ENCODE assay signal across 8 cellular contexts in the genomic region with DNA sequence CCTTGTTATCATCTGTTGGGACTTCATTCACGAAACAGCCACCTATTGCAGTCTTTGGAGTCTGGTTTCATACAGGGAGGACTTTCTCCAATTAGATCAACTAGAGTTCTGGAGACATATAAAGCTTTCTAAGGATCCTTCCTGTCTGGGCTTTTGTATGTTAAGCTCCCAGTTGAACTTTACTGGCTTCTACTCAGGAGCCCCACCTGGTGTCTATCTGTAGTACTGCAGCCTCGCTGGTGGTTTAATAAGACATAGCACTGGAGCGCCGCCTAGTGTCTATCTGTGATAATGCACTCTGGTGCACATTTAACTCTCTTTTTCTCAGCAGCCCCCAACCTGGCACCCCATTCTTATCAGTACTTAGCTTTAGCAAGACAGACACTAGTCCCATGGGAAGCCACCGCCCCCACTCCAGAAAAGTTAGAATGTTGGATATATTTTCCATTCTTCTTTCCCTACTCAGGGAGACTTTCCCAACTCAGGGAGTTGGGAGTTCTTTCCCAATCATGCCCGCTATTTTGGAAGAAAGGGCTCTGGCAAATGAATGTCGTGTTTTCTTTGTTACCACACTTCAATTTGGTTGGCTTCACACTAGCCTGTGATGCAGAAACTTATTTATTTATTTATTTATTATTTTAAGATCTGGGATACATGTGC. TPM values are rescaled to one million over a fixed set of nuclear protein-coding genes. Genes with fewer than 3 reads are reported as not detected.
DNase-seq lines count a peak whose midpoint lies in the region; ATAC-seq and TF ChIP-seq lines count a peak whose summit lies in the region.

No MANE protein-coding gene starts in this region.

- no peaks in the 10 kb centered on the region for H3K9me3 ChIP-seq in HEK293 (ENCODE audit: control insufficient read depth, insufficient read depth, low read depth, low read length)

- H3K4me3 ChIP-seq in HEK293 (ENCODE audit: low read depth, low read length): no peak overlapping the region

- CTCF ChIA-PET in HEK293 (lab: Yijun Ruan, JAX): interaction anchor here (0.5 to 9.6 kb wide), 67 partner anchors 8 to 1336 kb away, joined by 3 to 540 read pairs (median 4); a partner anchor contains a TSS

- TF ChIP-seq CTCF in HEK293 (tag by site-specific recombination; IDR thresholded peaks at IDR 0.05): peak; percentile 93

- H3K36me3 ChIP-seq in HEK293 (ENCODE audit: control insufficient read depth in 2 of 2, insufficient read depth in 1 of 2, low read length in 2 of 2): no peaks in the 10 kb centered on the region

- ATAC-seq in left lobe of liver (peak; percentile 100), GM21528 (IDR thresholded peaks at IDR 0.05; ENCODE audit: low FRiP score, unreplicated experiment) (no peak)

- POLR2A ChIA-PET in HEK293 (lab: Yijun Ruan, JAX): interaction anchor here (0.6 kb wide), 1 partner anchor 80 kb away, joined by 3 read pairs; no protein-coding TSS in a partner anchor

- H3K27ac ChIP-seq in HEK293 (ENCODE audit: extremely low read depth, low read depth, low read length): no peak overlapping the region

- H3K4me1 ChIP-seq in HEK293 (ENCODE audit: control insufficient read depth, insufficient read depth, low read length): no peaks in the 10 kb centered on the region

- DNase-seq in DMS153 (lab: John Stamatoyannopoulos, UW) (peak; percentile 16), NCI-H2196 treated with DMSO at 0.1 percent for 48 hours (lab: John Stamatoyannopoulos, UW; ENCODE audit: unreplicated experiment) (peak; percentile 21), cerebellar cortex (ENCODE audit: low spot score) (peak; percentile 44), left lobe of liver (ENCODE audit: low spot score) (peak; percentile 77)
- DNase-seq in activated CD4-positive, CD25-positive, alpha-beta regulatory T cell treated with anti-CD3 and anti-CD28 coated beads, Interleukin-2, amount 50 U/mL, for 72 hours: peak; percentile 89
- peak; percentile 62 to 69 (median 67) for DNase-seq in stimulated activated CD4-positive, alpha-beta T cell treated with anti-CD3 and anti-CD28 coated beads, TNF-alpha, amount 100 ng/mL, for 4 hours (ENCODE audit: low read depth in 3 of 3)

TF ChIP-seq in HEK293, 187 proteins besides CTCF, POLR2A, EP300 and RAD21:
- TF ChIP-seq ZFP41 (tag by site-specific recombination; IDR thresholded peaks at IDR 0.05; ENCODE audit: borderline replicate concordance): no peak
- TF ChIP-seq EGR2 (tag by site-specific recombination; IDR thresholded peaks at IDR 0.05; ENCODE audit: low read depth): no peak
- TF ChIP-seq ZNF426 (tag by site-specific recombination; IDR thresholded peaks at IDR 0.05): 0 out of 2 replicates have a peak, but pooled peaks have one; percentile 7
- no peak for TF ChIP-seq ZNF792 (tag by site-specific recombination; IDR thresholded peaks at IDR 0.05)
- no peak for TF ChIP-seq ZNF514 (tag by site-specific recombination; IDR thresholded peaks at IDR 0.05)
- TF ChIP-seq ZFP37 (tag by site-specific recombination; IDR thresholded peaks at IDR 0.05): no peak
- no peak for TF ChIP-seq ZNF274 (IDR thresholded peaks at IDR 0.05; ENCODE audit: low read length)
- no peak for TF ChIP-seq ZNF274 (tag by site-specific recombination; IDR thresholded peaks at IDR 0.05; ENCODE audit: borderline replicate concordance)
- peak; percentile 93 for TF ChIP-seq SETDB1 (IDR thresholded peaks at IDR 0.05; ENCODE audit: insufficient read length, low read length)
- peak; percentile 79; the same call in 1 of the 2 replicates for TF ChIP-seq ZNF660 (tag by site-specific recombination; IDR thresholded peaks at IDR 0.05)
- TF ChIP-seq, protein P1, sequence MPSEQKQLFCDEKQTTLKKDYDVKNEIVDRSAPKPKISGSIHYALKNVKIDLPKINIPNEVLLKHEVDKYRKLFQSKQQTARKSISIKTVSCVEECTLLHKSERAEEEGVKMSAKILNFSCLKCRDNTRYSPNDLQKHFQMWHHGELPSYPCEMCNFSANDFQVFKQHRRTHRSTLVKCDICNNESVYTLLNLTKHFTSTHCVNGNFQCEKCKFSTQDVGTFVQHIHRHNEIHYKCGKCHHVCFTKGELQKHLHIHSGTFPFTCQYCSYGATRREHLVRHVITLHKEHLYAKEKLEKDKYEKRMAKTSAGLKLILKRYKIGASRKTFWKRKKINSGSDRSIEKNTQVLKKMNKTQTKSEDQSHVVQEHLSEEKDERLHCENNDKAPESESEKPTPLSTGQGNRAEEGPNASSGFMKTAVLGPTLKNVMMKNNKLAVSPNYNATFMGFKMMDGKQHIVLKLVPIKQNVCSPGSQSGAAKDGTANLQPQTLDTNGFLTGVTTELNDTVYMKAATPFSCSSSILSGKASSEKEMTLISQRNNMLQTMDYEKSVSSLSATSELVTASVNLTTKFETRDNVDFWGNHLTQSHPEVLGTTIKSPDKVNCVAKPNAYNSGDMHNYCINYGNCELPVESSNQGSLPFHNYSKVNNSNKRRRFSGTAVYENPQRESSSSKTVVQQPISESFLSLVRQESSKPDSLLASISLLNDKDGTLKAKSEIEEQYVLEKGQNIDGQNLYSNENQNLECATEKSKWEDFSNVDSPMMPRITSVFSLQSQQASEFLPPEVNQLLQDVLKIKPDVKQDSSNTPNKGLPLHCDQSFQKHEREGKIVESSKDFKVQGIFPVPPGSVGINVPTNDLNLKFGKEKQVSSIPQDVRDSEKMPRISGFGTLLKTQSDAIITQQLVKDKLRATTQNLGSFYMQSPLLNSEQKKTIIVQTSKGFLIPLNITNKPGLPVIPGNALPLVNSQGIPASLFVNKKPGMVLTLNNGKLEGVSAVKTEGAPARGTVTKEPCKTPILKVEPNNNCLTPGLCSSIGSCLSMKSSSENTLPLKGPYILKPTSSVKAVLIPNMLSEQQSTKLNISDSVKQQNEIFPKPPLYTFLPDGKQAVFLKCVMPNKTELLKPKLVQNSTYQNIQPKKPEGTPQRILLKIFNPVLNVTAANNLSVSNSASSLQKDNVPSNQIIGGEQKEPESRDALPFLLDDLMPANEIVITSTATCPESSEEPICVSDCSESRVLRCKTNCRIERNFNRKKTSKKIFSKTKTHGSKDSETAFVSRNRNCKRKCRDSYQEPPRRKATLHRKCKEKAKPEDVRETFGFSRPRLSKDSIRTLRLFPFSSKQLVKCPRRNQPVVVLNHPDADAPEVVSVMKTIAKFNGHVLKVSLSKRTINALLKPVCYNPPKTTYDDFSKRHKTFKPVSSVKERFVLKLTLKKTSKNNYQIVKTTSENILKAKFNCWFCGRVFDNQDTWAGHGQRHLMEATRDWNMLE (tag by site-specific recombination; conservative IDR thresholded peaks at IDR 0.05; ENCODE audit: low read depth): 0 out of 2 replicates have a peak, but pooled peaks have one; percentile 14
- TF ChIP-seq ZNF24 (tag by site-specific recombination; IDR thresholded peaks at IDR 0.05): no peak
- no peak for TF ChIP-seq ZNF133 (tag by site-specific recombination; IDR thresholded peaks at IDR 0.05)
- peak; percentile 52; the same call in 1 of the 2 replicates for TF ChIP-seq TRIM28 (IDR thresholded peaks at IDR 0.05; ENCODE audit: borderline replicate concordance, low read length)
- peak; percentile 97 for TF ChIP-seq ZNF654 (tag by site-specific recombination; IDR thresholded peaks at IDR 0.05; ENCODE audit: low read depth)

RNA-seq across cellular contexts. Expression of a gene that starts 36.9 kb away (rescaled TPM):
- 17.8 TPM for total RNA-seq in left lobe of liver

RNA-seq across cellular contexts. Expression of a gene that starts 51.4 kb away (rescaled TPM):
- total RNA-seq in left lobe of liver: 4.8 TPM

Comparison
In these comparisons a context has a peak if more than half of its experiments do, and no peak if none do; other contexts are left out.
1. DNase-seq: peak in every context shown above with its lines; median percentile 89 in activated CD4-positive, CD25-positive, alpha-beta regulatory T cell treated with anti-CD3 and anti-CD28 coated beads, Interleukin-2, amount 50 U/mL, for 72 hours; 77 in left lobe of liver; 67 in stimulated activated CD4-positive, alpha-beta T cell treated with anti-CD3 and anti-CD28 coated beads, TNF-alpha, amount 100 ng/mL, for 4 hours; 44 in cerebellar cortex; 21 in NCI-H2196 treated with DMSO at 0.1 percent for 48 hours; 16 in DMS153.